ENCODE assay signal across 15 cellular contexts in genomic region chr2:68911246-68911645, GRCh38. TPM values are rescaled to one million over a fixed set of nuclear protein-coding genes. Genes with fewer than 3 reads are reported as not detected.
"Had no signal": no experiment of that assay in that cellular context is flagged by ENCODE, and none has a peak within 500 bp of the region (broad histone marks: within the 10 kb centered on the region; RNA-seq: fewer than 3 reads in every experiment).

No MANE protein-coding gene starts in this region.

- H3K27ac Mint-ChIP-seq: activated naive CD8-positive, alpha-beta T cell treated with anti-CD3 and anti-CD28 coated beads for 36 hours; memory B cell; nephron progenitor cell; stimulated activated naive CD8-positive, alpha-beta T cell treated with anti-CD3 and anti-CD28 coated beads, Interleukin-15, Interleukin-2, amounts not matched to agents 100 ng/mL and 50 ng/mL, for 24 hours had no signal

- H3K9me3 ChIP-seq: esophagus squamous epithelium had no signal

- H3K4me3 ChIP-seq: dorsolateral prefrontal cortex, esophagus squamous epithelium had no signal

- DNase-seq: activated CD4-positive, alpha-beta T cell treated with anti-CD3 and anti-CD28 coated beads, Interleukin-2, amount 10 ng/mL, durations not matched to agents 7 days and 5 days; activated naive CD8-positive, alpha-beta T cell treated with anti-CD3 and anti-CD28 coated beads for 36 hours; activated T-cell treated with anti-CD3 and anti-CD28 coated beads, Interleukin-2, amount 50 U/mL, for 1 hour; brain microvascular endothelial cell; dorsolateral prefrontal cortex; esophagus squamous epithelium; foreskin fibroblast; nephron progenitor cell; stimulated activated CD4-positive, alpha-beta T cell treated with anti-CD3 and anti-CD28 coated beads, Interleukin-4, amount 100 ng/mL, for 24 hours; T-helper 9 cell had no signal

- H3K27me3 ChIP-seq: brain microvascular endothelial cell, dorsolateral prefrontal cortex, esophagus squamous epithelium had no signal

- H3K9me3 Mint-ChIP-seq: activated CD4-positive, alpha-beta T cell treated with anti-CD3 and anti-CD28 coated beads, Interleukin-2, amount 10 ng/mL, durations not matched to agents 7 days and 5 days; activated naive CD8-positive, alpha-beta T cell treated with anti-CD3 and anti-CD28 coated beads for 36 hours; memory B cell; nephron progenitor cell; stimulated activated naive CD8-positive, alpha-beta T cell treated with anti-CD3 and anti-CD28 coated beads, Interleukin-15, Interleukin-2, amounts not matched to agents 100 ng/mL and 50 ng/mL, for 24 hours had no signal

- H3K36me3 Mint-ChIP-seq: activated naive CD8-positive, alpha-beta T cell treated with anti-CD3 and anti-CD28 coated beads for 36 hours; memory B cell had no signal

- ATAC-seq: left lobe of liver had no signal

- H3K36me3 ChIP-seq: brain microvascular endothelial cell, esophagus squamous epithelium had no signal

- H3K27me3 Mint-ChIP-seq: activated CD4-positive, alpha-beta T cell treated with anti-CD3 and anti-CD28 coated beads, Interleukin-2, amount 10 ng/mL, durations not matched to agents 7 days and 5 days; activated naive CD8-positive, alpha-beta T cell treated with anti-CD3 and anti-CD28 coated beads for 36 hours; memory B cell; stimulated activated naive CD8-positive, alpha-beta T cell treated with anti-CD3 and anti-CD28 coated beads, Interleukin-15, Interleukin-2, amounts not matched to agents 100 ng/mL and 50 ng/mL, for 24 hours had no signal

- H3K4me3 Mint-ChIP-seq: activated CD4-positive, alpha-beta T cell treated with anti-CD3 and anti-CD28 coated beads, Interleukin-2, amount 10 ng/mL, durations not matched to agents 7 days and 5 days; activated naive CD8-positive, alpha-beta T cell treated with anti-CD3 and anti-CD28 coated beads for 36 hours; memory B cell; nephron progenitor cell; stimulated activated naive CD8-positive, alpha-beta T cell treated with anti-CD3 and anti-CD28 coated beads, Interleukin-15, Interleukin-2, amounts not matched to agents 100 ng/mL and 50 ng/mL, for 24 hours had no signal

- H3K27ac ChIP-seq: brain microvascular endothelial cell, dorsolateral prefrontal cortex, esophagus squamous epithelium had no signal

RNA-seq across cellular contexts. Expression of gene BMP10, which starts 40.0 kb away (rescaled TPM):
- total RNA-seq: activated CD4-positive, alpha-beta T cell treated with anti-CD3 and anti-CD28 coated beads, Interleukin-2, amount 10 ng/mL, durations not matched to agents 7 days and 5 days; activated naive CD8-positive, alpha-beta T cell treated with anti-CD3 and anti-CD28 coated beads for 36 hours; dorsolateral prefrontal cortex; esophagus squamous epithelium; osteocyte; urinary bladder had no signal
- polyA plus RNA-seq: urinary bladder had no signal

RNA-seq across cellular contexts. Expression of gene GKN2, which starts 41.4 kb away (rescaled TPM):
- total RNA-seq: activated CD4-positive, alpha-beta T cell treated with anti-CD3 and anti-CD28 coated beads, Interleukin-2, amount 10 ng/mL, durations not matched to agents 7 days and 5 days; activated naive CD8-positive, alpha-beta T cell treated with anti-CD3 and anti-CD28 coated beads for 36 hours; dorsolateral prefrontal cortex; esophagus squamous epithelium; left lobe of liver; osteocyte; urinary bladder had no signal
- polyA plus RNA-seq: urinary bladder had no signal
